1 cellular context compared by ENCODE assay signal in the genomic region with DNA sequence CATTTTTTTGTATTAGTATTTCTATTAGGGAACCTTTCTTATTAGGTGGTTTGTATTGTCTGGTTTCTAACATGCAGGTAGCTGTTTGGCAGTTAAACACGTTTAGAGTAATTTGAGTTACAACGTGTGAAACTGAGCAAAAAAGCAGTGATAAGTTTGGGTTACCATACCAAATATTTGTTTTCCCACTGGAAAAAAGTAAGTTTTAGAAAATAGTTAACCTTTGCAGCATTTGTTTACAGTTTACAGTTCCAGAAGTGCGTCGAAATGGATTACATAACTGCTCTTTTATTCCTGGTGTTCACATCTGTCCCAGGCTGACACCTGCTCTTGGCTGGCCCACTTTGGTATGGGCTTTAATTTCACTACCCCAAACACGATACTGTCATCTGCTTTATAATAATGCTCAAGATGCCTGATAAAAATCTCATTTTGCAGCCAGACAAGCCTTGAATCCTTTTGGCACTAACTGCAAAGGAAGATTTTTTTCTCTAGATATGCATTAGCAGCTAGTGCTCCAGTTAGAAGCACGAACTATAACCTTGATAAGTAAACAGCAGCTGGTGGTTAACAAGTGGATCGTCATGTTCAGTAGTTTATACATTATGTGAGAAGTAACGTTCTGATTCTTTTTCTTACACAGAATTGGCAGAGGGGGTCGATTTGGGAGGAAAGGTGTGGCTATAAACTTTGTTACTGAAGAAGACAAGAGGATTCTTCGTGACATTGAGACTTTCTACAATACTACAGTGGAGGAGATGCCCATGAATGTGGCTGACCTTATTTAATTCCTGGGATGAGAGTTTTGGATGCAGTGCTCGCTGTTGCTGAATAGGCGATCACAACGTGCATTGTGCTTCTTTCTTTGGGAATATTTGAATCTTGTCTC.
TF ChIP-seq lines count a peak whose summit lies in the region.

No MANE protein-coding gene starts in this region.

TF ChIP-seq in WTC11, 78 proteins besides CTCF, POLR2A, EP300 and RAD21 (continued from another document):
- TF ChIP-seq, protein P1, sequence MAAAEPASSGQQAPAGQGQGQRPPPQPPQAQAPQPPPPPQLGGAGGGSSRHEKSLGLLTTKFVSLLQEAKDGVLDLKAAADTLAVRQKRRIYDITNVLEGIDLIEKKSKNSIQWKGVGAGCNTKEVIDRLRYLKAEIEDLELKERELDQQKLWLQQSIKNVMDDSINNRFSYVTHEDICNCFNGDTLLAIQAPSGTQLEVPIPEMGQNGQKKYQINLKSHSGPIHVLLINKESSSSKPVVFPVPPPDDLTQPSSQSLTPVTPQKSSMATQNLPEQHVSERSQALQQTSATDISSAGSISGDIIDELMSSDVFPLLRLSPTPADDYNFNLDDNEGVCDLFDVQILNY (CRISPR knock-in tag; IDR thresholded peaks at IDR 0.05): no peak
- TF ChIP-seq NFATC4 (CRISPR knock-in tag; IDR thresholded peaks at IDR 0.05) (peak; percentile 57; the same call in 1 of the 2 replicates), RORB (CRISPR knock-in tag; IDR thresholded peaks at IDR 0.05) (peak; percentile 48; the same call in 1 of the 2 replicates), ZNF416 (CRISPR knock-in tag; IDR thresholded peaks at IDR 0.05) (peak; percentile 75; the same call in 1 of the 2 replicates), NFE2L1 (CRISPR knock-in tag; IDR thresholded peaks at IDR 0.05) (no peak), TEAD1 (CRISPR knock-in tag; IDR thresholded peaks at IDR 0.05) (no peak), MXD4 (CRISPR knock-in tag; IDR thresholded peaks at IDR 0.05; ENCODE audit: borderline replicate concordance) (no peak), MYBL2 (CRISPR knock-in tag; IDR thresholded peaks at IDR 0.05) (no peak), ZNF671 (CRISPR knock-in tag; IDR thresholded peaks at IDR 0.05) (0 out of 2 replicates have a peak, but pooled peaks have one; percentile 59), ZMAT4 (CRISPR knock-in tag; IDR thresholded peaks at IDR 0.05) (0 out of 2 replicates have a peak, but pooled peaks have one; percentile 8), ZNF232 (CRISPR knock-in tag; IDR thresholded peaks at IDR 0.05) (0 out of 2 replicates have a peak, but pooled peaks have one; percentile 46), ZNF425 (CRISPR knock-in tag; conservative IDR thresholded peaks at IDR 0.05) (peak; percentile 70; the same call in 1 of the 2 replicates)
- TF ChIP-seq, protein P2, sequence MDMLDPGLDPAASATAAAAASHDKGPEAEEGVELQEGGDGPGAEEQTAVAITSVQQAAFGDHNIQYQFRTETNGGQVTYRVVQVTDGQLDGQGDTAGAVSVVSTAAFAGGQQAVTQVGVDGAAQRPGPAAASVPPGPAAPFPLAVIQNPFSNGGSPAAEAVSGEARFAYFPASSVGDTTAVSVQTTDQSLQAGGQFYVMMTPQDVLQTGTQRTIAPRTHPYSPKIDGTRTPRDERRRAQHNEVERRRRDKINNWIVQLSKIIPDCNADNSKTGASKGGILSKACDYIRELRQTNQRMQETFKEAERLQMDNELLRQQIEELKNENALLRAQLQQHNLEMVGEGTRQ (CRISPR knock-in tag; IDR thresholded peaks at IDR 0.05): no peak
